In the genomic region with DNA sequence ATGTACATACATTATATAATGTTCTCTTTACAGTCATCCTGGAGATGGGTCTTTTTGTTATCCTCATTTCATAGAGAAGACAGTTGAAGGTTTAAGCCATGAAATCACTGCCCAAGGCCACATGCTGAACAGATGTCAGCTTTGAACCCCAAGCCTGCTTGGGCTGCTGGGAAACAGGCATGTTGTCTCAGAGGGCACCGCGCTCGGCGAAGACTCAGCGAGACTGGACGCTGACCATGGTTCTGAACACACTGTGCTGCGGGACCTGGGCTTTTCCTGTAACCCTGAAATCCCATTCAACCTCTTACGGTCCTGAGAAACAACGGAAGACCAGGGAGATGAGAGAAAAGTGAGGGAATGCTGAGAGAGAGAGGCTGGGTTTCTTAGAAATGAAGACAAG, we compare ENCODE assay signal across 1 cellular context.
A peak's percentile ranks its signal among the peaks of the same experiment; 100 is the strongest.
TF ChIP-seq lines count a peak whose summit lies in the region.

No MANE protein-coding gene starts in this region.

TF ChIP-seq in HepG2, 621 proteins besides CTCF, POLR2A, EP300 and RAD21 (continued from another document and continues in another):
- TF ChIP-seq, protein P1, sequence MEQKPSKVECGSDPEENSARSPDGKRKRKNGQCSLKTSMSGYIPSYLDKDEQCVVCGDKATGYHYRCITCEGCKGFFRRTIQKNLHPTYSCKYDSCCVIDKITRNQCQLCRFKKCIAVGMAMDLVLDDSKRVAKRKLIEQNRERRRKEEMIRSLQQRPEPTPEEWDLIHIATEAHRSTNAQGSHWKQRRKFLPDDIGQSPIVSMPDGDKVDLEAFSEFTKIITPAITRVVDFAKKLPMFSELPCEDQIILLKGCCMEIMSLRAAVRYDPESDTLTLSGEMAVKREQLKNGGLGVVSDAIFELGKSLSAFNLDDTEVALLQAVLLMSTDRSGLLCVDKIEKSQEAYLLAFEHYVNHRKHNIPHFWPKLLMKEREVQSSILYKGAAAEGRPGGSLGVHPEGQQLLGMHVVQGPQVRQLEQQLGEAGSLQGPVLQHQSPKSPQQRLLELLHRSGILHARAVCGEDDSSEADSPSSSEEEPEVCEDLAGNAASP (CRISPR knock-in tag; IDR thresholded peaks at IDR 0.05; ENCODE audit: borderline replicate concordance), result peak; percentile 74
- TF ChIP-seq, protein P2, sequence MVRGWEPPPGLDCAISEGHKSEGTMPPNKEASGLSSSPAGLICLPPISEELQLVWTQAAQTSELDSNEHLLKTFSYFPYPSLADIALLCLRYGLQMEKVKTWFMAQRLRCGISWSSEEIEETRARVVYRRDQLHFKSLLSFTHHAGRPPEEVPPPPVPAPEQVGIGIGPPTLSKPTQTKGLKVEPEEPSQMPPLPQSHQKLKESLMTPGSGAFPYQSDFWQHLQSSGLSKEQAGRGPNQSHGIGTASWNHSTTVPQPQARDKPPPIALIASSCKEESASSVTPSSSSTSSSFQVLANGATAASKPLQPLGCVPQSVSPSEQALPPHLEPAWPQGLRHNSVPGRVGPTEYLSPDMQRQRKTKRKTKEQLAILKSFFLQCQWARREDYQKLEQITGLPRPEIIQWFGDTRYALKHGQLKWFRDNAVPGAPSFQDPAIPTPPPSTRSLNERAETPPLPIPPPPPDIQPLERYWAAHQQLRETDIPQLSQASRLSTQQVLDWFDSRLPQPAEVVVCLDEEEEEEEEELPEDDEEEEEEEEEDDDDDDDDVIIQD (CRISPR knock-in tag; IDR thresholded peaks at IDR 0.05; ENCODE audit: low read depth), result peak; percentile 24; the same call in 1 of the 2 replicates
- TF ChIP-seq KLF6 (CRISPR knock-in tag; IDR thresholded peaks at IDR 0.05) (peak; percentile 89; the same call in 1 of the 2 replicates), TARDBP (CRISPR knock-in tag; IDR thresholded peaks at IDR 0.05) (no peak), GABPB1 (CRISPR knock-in tag; IDR thresholded peaks at IDR 0.05) (peak; percentile 22; the same call in 1 of the 2 replicates), GFI1 (CRISPR knock-in tag; IDR thresholded peaks at IDR 0.05; ENCODE audit: borderline replicate concordance) (no peak), ZNF33B (CRISPR knock-in tag; IDR thresholded peaks at IDR 0.05) (0 out of 2 replicates have a peak, but pooled peaks have one; percentile 36), MAFF (IDR thresholded peaks at IDR 0.05; ENCODE audit: low read depth, low read length) (no peak), PHF20 (CRISPR knock-in tag; IDR thresholded peaks at IDR 0.05) (no peak), KLF9 (CRISPR knock-in tag; IDR thresholded peaks at IDR 0.05; ENCODE audit: low read depth) (no peak), NFE2L1 (CRISPR knock-in tag; IDR thresholded peaks at IDR 0.05; ENCODE audit: borderline replicate concordance) (no peak), SMAD9 (CRISPR knock-in tag; IDR thresholded peaks at IDR 0.05) (no peak), SOX6 (IDR thresholded peaks at IDR 0.05) (no peak), SOX6 (CRISPR knock-in tag; IDR thresholded peaks at IDR 0.05) (no peak), ZFP62 (CRISPR knock-in tag; IDR thresholded peaks at IDR 0.05) (no peak), ISL2 (CRISPR knock-in tag; IDR thresholded peaks at IDR 0.05) (peak; percentile 37; the same call in 1 of the 2 replicates), ZKSCAN8 (CRISPR knock-in tag; IDR thresholded peaks at IDR 0.05; ENCODE audit: borderline replicate concordance) (no peak), ZNF569 (CRISPR knock-in tag; IDR thresholded peaks at IDR 0.05; ENCODE audit: borderline replicate concordance) (no peak), RBM22 (optimal IDR thresholded peaks at IDR 0.05; ENCODE audit: low read length) (no peak), SMARCE1 (IDR thresholded peaks at IDR 0.05; ENCODE audit: borderline replicate concordance) (no peak), ATRX (CRISPR knock-in tag; IDR thresholded peaks at IDR 0.05; ENCODE audit: borderline replicate concordance) (no peak), RFXANK (CRISPR knock-in tag; IDR thresholded peaks at IDR 0.05) (no peak), ZNF10 (CRISPR knock-in tag; IDR thresholded peaks at IDR 0.05; ENCODE audit: borderline replicate concordance, low read depth) (no peak), RBFOX2 (IDR thresholded peaks at IDR 0.05; ENCODE audit: low read depth, low read length) (no peak), ZNF589 (CRISPR knock-in tag; conservative IDR thresholded peaks at IDR 0.05) (no peak), KDM3A (CRISPR knock-in tag; IDR thresholded peaks at IDR 0.05; ENCODE audit: low read depth) (no peak), PCBP2 (optimal IDR thresholded peaks at IDR 0.05; ENCODE audit: low read depth, low read length, poor library complexity, severe bottlenecking) (no peak), TSC22D2 (CRISPR knock-in tag; IDR thresholded peaks at IDR 0.05; ENCODE audit: borderline replicate concordance) (peak; percentile 95), TEAD3 (CRISPR knock-in tag; optimal IDR thresholded peaks at IDR 0.05; ENCODE audit: borderline replicate concordance) (peak; percentile 54), CC2D1A (CRISPR knock-in tag; IDR thresholded peaks at IDR 0.05) (no peak), ZNF792 (CRISPR knock-in tag; IDR thresholded peaks at IDR 0.05) (peak; percentile 69; the same call in 1 of the 2 replicates), ZNF562 (CRISPR knock-in tag; IDR thresholded peaks at IDR 0.05; ENCODE audit: borderline replicate concordance) (no peak), ZSCAN9 (CRISPR knock-in tag; IDR thresholded peaks at IDR 0.05; ENCODE audit: borderline replicate concordance) (peak; percentile 98), RFXAP (CRISPR knock-in tag; IDR thresholded peaks at IDR 0.05; ENCODE audit: borderline replicate concordance) (peak; percentile 49; the same call in 1 of the 2 replicates), SKI (IDR thresholded peaks at IDR 0.05; ENCODE audit: partially characterized antibody) (no peak), ZNF746 (CRISPR knock-in tag; IDR thresholded peaks at IDR 0.05) (no peak), EHMT2 (IDR thresholded peaks at IDR 0.05; ENCODE audit: borderline replicate concordance, low read depth, low read length) (peak; percentile 89; the same call in 1 of the 2 replicates)
- TF ChIP-seq, protein P3, sequence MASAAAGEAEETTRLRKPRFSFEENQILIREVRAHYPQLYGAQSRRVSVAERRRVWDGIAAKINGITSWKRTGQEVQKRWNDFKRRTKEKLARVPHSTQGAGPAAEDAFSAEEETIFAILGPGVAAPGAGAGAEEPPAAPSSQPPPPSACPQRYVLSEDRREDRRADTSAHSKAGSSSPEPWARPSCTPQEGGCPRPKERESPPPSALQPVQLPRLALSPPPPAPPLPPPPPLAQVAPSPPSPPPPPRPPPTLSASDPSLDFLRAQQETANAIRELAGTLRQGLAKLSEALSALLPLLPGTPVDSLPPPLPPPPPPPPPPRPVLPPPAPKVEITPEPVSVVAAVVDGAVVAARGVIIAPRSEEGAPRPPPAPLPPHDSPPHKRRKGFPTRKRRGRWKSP (CRISPR knock-in tag; IDR thresholded peaks at IDR 0.05), result peak; percentile 44; the same call in 1 of the 2 replicates
- TF ChIP-seq, protein P4, sequence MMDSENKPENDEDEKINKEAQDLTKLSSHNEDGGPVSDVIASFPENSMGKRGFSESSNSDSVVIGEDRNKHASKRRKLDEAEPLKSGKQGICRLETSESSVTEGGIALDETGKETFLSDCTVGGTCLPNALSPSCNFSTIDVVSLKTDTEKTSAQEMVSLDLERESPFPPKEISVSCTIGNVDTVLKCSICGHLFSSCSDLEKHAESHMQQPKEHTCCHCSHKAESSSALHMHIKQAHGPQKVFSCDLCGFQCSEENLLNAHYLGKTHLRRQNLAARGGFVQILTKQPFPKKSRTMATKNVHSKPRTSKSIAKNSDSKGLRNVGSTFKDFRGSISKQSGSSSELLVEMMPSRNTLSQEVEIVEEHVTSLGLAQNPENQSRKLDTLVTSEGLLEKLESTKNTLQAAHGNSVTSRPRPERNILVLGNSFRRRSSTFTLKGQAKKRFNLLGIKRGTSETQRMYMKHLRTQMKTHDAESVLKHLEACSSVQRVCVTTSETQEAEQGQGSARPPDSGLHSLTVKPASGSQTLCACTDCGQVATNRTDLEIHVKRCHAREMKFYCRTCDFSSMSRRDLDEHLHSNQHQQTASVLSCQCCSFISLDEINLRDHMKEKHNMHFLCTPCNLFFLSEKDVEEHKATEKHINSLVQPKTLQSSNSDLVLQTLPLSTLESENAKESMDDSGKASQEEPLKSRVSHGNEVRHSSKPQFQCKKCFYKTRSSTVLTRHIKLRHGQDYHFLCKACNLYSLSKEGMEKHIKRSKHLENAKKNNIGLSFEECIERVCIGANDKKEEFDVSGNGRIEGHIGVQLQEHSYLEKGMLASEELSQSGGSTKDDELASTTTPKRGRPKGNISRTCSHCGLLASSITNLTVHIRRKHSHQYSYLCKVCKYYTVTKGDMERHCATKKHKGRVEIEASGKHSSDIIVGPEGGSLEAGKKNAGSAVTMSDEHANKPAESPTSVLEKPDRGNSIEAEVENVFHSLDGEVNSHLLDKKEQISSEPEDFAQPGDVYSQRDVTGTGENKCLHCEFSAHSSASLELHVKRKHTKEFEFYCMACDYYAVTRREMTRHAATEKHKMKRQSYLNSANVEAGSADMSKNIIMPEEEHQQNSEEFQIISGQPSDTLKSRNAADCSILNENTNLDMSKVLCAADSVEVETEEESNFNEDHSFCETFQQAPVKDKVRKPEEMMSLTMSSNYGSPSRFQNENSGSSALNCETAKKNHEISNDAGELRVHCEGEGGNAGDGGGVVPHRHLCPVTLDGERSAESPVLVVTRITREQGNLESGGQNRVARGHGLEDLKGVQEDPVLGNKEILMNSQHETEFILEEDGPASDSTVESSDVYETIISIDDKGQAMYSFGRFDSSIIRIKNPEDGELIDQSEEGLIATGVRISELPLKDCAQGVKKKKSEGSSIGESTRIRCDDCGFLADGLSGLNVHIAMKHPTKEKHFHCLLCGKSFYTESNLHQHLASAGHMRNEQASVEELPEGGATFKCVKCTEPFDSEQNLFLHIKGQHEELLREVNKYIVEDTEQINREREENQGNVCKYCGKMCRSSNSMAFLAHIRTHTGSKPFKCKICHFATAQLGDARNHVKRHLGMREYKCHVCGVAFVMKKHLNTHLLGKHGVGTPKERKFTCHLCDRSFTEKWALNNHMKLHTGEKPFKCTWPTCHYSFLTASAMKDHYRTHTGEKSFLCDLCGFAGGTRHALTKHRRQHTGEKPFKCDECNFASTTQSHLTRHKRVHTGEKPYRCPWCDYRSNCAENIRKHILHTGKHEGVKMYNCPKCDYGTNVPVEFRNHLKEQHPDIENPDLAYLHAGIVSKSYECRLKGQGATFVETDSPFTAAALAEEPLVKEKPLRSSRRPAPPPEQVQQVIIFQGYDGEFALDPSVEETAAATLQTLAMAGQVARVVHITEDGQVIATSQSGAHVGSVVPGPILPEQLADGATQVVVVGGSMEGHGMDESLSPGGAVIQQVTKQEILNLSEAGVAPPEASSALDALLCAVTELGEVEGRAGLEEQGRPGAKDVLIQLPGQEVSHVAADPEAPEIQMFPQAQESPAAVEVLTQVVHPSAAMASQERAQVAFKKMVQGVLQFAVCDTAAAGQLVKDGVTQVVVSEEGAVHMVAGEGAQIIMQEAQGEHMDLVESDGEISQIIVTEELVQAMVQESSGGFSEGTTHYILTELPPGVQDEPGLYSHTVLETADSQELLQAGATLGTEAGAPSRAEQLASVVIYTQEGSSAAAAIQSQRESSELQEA (CRISPR knock-in tag; IDR thresholded peaks at IDR 0.05; ENCODE audit: not compliant biosample characterization), result no peak
- TF ChIP-seq, protein P5, sequence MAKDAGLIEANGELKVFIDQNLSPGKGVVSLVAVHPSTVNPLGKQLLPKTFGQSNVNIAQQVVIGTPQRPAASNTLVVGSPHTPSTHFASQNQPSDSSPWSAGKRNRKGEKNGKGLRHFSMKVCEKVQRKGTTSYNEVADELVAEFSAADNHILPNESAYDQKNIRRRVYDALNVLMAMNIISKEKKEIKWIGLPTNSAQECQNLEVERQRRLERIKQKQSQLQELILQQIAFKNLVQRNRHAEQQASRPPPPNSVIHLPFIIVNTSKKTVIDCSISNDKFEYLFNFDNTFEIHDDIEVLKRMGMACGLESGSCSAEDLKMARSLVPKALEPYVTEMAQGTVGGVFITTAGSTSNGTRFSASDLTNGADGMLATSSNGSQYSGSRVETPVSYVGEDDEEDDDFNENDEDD (CRISPR knock-in tag; IDR thresholded peaks at IDR 0.05; ENCODE audit: borderline replicate concordance), result peak; percentile 31; the same call in 1 of the 2 replicates
- TF ChIP-seq, protein P6, sequence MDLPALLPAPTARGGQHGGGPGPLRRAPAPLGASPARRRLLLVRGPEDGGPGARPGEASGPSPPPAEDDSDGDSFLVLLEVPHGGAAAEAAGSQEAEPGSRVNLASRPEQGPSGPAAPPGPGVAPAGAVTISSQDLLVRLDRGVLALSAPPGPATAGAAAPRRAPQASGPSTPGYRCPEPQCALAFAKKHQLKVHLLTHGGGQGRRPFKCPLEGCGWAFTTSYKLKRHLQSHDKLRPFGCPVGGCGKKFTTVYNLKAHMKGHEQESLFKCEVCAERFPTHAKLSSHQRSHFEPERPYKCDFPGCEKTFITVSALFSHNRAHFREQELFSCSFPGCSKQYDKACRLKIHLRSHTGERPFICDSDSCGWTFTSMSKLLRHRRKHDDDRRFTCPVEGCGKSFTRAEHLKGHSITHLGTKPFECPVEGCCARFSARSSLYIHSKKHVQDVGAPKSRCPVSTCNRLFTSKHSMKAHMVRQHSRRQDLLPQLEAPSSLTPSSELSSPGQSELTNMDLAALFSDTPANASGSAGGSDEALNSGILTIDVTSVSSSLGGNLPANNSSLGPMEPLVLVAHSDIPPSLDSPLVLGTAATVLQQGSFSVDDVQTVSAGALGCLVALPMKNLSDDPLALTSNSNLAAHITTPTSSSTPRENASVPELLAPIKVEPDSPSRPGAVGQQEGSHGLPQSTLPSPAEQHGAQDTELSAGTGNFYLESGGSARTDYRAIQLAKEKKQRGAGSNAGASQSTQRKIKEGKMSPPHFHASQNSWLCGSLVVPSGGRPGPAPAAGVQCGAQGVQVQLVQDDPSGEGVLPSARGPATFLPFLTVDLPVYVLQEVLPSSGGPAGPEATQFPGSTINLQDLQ (CRISPR knock-in tag; IDR thresholded peaks at IDR 0.05), result no peak
- TF ChIP-seq, protein P7, sequence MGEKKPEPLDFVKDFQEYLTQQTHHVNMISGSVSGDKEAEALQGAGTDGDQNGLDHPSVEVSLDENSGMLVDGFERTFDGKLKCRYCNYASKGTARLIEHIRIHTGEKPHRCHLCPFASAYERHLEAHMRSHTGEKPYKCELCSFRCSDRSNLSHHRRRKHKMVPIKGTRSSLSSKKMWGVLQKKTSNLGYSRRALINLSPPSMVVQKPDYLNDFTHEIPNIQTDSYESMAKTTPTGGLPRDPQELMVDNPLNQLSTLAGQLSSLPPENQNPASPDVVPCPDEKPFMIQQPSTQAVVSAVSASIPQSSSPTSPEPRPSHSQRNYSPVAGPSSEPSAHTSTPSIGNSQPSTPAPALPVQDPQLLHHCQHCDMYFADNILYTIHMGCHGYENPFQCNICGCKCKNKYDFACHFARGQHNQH (CRISPR knock-in tag; IDR thresholded peaks at IDR 0.05), result peak; percentile 61; the same call in 1 of the 2 replicates
- TF ChIP-seq, protein P8, sequence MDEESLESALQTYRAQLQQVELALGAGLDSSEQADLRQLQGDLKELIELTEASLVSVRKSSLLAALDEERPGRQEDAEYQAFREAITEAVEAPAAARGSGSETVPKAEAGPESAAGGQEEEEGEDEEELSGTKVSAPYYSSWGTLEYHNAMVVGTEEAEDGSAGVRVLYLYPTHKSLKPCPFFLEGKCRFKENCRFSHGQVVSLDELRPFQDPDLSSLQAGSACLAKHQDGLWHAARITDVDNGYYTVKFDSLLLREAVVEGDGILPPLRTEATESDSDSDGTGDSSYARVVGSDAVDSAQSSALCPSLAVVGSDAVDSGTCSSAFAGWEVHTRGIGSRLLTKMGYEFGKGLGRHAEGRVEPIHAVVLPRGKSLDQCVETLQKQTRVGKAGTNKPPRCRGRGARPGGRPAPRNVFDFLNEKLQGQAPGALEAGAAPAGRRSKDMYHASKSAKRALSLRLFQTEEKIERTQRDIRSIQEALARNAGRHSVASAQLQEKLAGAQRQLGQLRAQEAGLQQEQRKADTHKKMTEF (CRISPR knock-in tag; IDR thresholded peaks at IDR 0.05), result peak; percentile 52; the same call in 1 of the 2 replicates
